In the genomic region with DNA sequence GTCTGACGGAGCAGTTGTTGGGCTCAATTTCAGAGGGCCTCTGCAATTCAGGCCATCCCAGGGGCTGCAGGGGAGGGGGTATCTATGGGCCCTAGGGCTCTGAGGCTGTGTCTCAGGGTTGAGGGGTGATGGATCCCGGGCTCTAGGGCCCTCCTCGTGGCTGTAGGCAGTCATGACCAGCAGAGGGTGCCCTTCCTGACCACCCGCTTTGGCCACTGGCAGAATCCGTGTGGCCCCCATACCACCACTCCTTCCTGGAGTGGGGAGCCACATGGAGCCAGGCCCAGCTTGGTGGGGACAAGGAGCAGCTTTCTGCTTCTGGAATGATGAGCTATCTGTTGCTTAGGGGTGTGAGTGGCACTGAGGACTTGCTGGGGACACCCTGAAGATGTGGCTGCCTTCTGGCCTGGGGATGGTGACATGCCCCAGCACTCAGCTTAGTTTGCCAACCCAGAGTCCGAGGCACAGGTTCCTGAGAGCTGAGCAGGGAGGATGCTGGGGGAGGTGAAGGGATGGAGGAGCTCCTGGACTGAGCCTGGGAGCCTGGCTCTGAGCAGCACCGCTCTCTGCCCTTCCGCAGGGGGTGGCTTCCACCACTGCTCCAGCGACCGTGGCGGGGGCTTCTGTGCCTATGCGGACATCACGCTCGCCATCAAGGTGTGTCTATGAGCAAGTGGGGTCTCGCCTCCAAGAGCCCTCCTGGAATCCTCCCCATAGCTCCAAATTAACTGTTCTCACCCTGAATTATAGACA, we compare ENCODE assay signal across 8 cellular contexts. TPM values are rescaled to one million over a fixed set of nuclear protein-coding genes. Genes with fewer than 3 reads are reported as not detected.
A peak's percentile ranks its signal among the peaks of the same experiment; 100 is the strongest.
DNase-seq lines count a peak whose midpoint lies in the region; ATAC-seq and TF ChIP-seq lines count a peak whose summit lies in the region.

No MANE protein-coding gene starts in this region.

- H3K4me1 Mint-ChIP-seq in activated naive CD4-positive, alpha-beta T cell treated with anti-CD3 and anti-CD28 coated beads for 36 hours (ENCODE audit: low read depth) = no peaks in the 10 kb centered on the region

- TF ChIP-seq CTCF in transverse colon (IDR thresholded peaks at IDR 0.05) = peak in 4 of 5 experiments; percentile 11 to 18 (median 16)
- TF ChIP-seq CTCF in left lung (IDR thresholded peaks at IDR 0.05) = peak in 1 of 2 donors; percentile 40

- no peaks in the 10 kb centered on the region for H3K27me3 Mint-ChIP-seq in activated naive CD4-positive, alpha-beta T cell treated with anti-CD3 and anti-CD28 coated beads for 36 hours (ENCODE audit: low read depth)

- H3K36me3 ChIP-seq in transverse colon (no peaks in the 10 kb centered on the region), left lung (peaks cover 0 to 16% of the 10 kb centered on the region in 2 donors)

- intact Hi-C loops in activated naive CD4-positive, alpha-beta T cell treated with anti-CD3 and anti-CD28 coated beads for 36 hours (cut with micrococcal nuclease) = loop anchor here (5.0 kb wide), 1 partner anchor 47 kb away; the partner anchor contains the start of gene FBLN2
- intact Hi-C loops in transverse colon (cut with DNase I; ENCODE audit: low total_unique reads) (no loop called here), left lung (cut with DNase I) (loop anchor here in 1 of 2 donors (10.0 kb wide), 1 partner anchor 154 kb away; no protein-coding TSS in a partner anchor)

- H3K9me3 ChIP-seq in transverse colon (no peaks in the 10 kb centered on the region), left lung (no peaks in the 10 kb centered on the region)

- 85% methylated on average over 14 of the region's 15 CpGs; no CpG with 5 or more reads in 1 of the 2 donors for WGBS in transverse colon (ENCODE audit: low coverage in 1 of 2), 2 donors

- no peak for TF ChIP-seq EP300 in transverse colon (IDR thresholded peaks at IDR 0.05; ENCODE audit: low read depth)

- H3K4me3 ChIP-seq in transverse colon (no peak overlapping the region), left lung (no peak overlapping the region)

- CTCF ChIA-PET in activated naive CD4-positive, alpha-beta T cell treated with anti-CD3 and anti-CD28 coated beads for 36 hours (lab: Charles Lee) = interaction anchor here (1.3 to 16.5 kb wide), 2 partner anchors 149 to 377 kb away, joined by 3 to 344 read pairs; no protein-coding TSS in a partner anchor

- H3K9me3 Mint-ChIP-seq in activated naive CD4-positive, alpha-beta T cell treated with anti-CD3 and anti-CD28 coated beads for 36 hours = no peaks in the 10 kb centered on the region

- H3K4me3 Mint-ChIP-seq in activated naive CD4-positive, alpha-beta T cell treated with anti-CD3 and anti-CD28 coated beads for 36 hours = no peak overlapping the region

- in situ Hi-C loops in transverse colon (cut with MboI; ENCODE audit: low pct_ligation_motif_present in 1 of 4, low pct_unique_long_range_greater_than_20kb in 1 of 4, low sequenced_read_pairs in 3 of 4) = no loop called here

- no peaks in the 10 kb centered on the region for H3K36me3 Mint-ChIP-seq in activated naive CD4-positive, alpha-beta T cell treated with anti-CD3 and anti-CD28 coated beads for 36 hours (ENCODE audit: low read depth)

- H3K27ac ChIP-seq in transverse colon (no peak overlapping the region), left lung (no peak overlapping the region)

- DNase-seq in activated naive CD4-positive, alpha-beta T cell treated with anti-CD3 and anti-CD28 coated beads for 36 hours = peak; percentile 12
- no peak for DNase-seq in activated naive CD4-positive, alpha-beta T cell (lab: John Stamatoyannopoulos, UW)
- DNase-seq in OCI-M1 (lab: John Stamatoyannopoulos, UW) = peak; percentile 6
- peak; percentile 18 for DNase-seq in germinal center (ENCODE audit: low spot score)
- no peak for DNase-seq in transverse colon
- DNase-seq in SHP77 treated with DMSO at 0.1 percent for 48 hours (lab: John Stamatoyannopoulos, UW) = no peak
- no peak for DNase-seq in left lung

- H3K27me3 ChIP-seq in transverse colon = no peaks in the 10 kb centered on the region
- H3K27me3 ChIP-seq in left lung = no peaks in the 10 kb centered on the region

- no peak overlapping the region for H3K27ac Mint-ChIP-seq in activated naive CD4-positive, alpha-beta T cell treated with anti-CD3 and anti-CD28 coated beads for 36 hours

- ATAC-seq in left lung = no peak
- no peak for ATAC-seq in GM18519 (IDR thresholded peaks at IDR 0.05; ENCODE audit: low FRiP score, unreplicated experiment)

- no peak for TF ChIP-seq POLR2A in transverse colon (IDR thresholded peaks at IDR 0.05)

- H3K4me1 ChIP-seq in transverse colon = peaks cover 0 to 5% (median 4%) of the 10 kb centered on the region in 4 donors
- peaks cover 0 to 7% of the 10 kb centered on the region in 2 donors for H3K4me1 ChIP-seq in left lung

RNA-seq across cellular contexts. Expression of gene HDAC11, which starts 20.2 kb away (rescaled TPM):
- 1 to 10 TPM; 1.6 to 2.4 TPM for total RNA-seq in activated naive CD4-positive, alpha-beta T cell treated with anti-CD3 and anti-CD28 coated beads for 36 hours
- 10 to 100 TPM; 19.8 to 44.0 (median 27.1) TPM for total RNA-seq in transverse colon
- 10 to 100 TPM; 14.0 to 22.0 TPM for total RNA-seq in left lung

RNA-seq across cellular contexts. Expression of gene FBLN2, which starts 48.6 kb away (rescaled TPM):
- not detected for total RNA-seq in activated naive CD4-positive, alpha-beta T cell treated with anti-CD3 and anti-CD28 coated beads for 36 hours
- total RNA-seq in transverse colon = 10 to 100 TPM; 23.0 to 51.5 (median 31.4) TPM
- 10 to 100 TPM; 69.8 to 96.6 TPM for total RNA-seq in left lung

Comparison
In these comparisons a context has a peak if more than half of its experiments do, and no peak if none do; other contexts are left out.
1. DNase-seq: peak in activated naive CD4-positive, alpha-beta T cell treated with anti-CD3 and anti-CD28 coated beads for 36 hours (single experiment), OCI-M1 (single experiment) and germinal center (single experiment); none in activated naive CD4-positive, alpha-beta T cell (0 of 4), transverse colon (single experiment), SHP77 treated with DMSO at 0.1 percent for 48 hours (single experiment) and left lung (0 of 2).
2. RNA of gene HDAC11, which starts 20.2 kb away (total RNA-seq): 19.8 to 44.0 TPM in transverse colon and 14.0 to 22.0 TPM in left lung; 1.6 to 2.4 TPM in activated naive CD4-positive, alpha-beta T cell treated with anti-CD3 and anti-CD28 coated beads for 36 hours; every median in the first group is over 4 times any median in the second.
3. RNA of gene FBLN2, which starts 48.6 kb away (total RNA-seq): 69.8 to 96.6 TPM in left lung and 23.0 to 51.5 TPM in transverse colon; not detected in activated naive CD4-positive, alpha-beta T cell treated with anti-CD3 and anti-CD28 coated beads for 36 hours; every median in the first group is over 10 times any median in the second.